1 cellular context compared by ENCODE assay signal in the genomic region with DNA sequence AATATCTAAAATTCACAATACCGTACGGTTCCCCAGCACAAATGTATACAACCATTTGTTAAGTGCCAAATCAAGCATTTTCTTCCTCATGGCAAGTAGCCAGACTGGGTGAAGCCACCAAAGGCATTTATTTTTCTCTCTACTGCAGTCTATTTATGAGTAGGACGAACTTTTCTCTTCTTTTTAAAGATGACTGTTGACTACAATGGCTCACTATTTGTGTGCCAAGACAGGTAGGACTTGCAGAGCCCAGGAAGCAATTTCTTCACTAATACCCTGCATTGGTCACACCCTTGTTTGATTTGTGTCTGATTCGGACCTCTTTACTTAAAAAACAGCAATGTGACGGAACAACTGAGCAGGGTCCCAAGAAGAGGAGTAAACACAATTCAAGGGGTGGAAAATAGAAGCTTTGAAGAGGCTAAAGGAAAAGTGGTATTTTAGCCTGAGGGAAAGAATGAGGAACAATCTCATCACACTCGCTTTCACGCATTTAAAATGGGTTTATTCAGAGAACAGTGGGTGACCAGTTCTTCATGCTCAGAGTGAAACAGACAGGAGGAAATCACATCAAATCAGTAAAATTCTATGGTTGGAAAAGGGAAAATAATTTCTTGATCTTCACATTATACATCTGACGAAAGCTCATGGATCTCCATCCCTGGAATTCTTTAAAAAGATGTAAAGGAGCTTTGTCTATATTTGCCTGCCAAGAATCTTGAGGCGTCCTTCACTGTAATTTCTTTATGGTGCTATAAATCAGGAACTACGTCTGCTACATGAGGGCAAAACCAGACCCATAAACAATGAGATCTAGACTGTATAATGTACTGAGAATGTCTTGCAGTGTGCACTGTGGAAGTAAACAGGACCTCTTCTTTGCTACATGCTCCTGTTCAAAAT.
TF ChIP-seq lines count a peak whose summit lies in the region.

No MANE protein-coding gene starts in this region.

TF ChIP-seq in WTC11, 78 proteins besides CTCF, POLR2A, EP300 and RAD21 (continued from another document):
- no peak for TF ChIP-seq JAZF1 (CRISPR knock-in tag; IDR thresholded peaks at IDR 0.05)
